ENCODE assay signal across 21 cellular contexts in genomic region chr22:42763965-42764480, GRCh38. TPM values are rescaled to one million over a fixed set of nuclear protein-coding genes. Genes with fewer than 3 reads are reported as not detected.
"Had no signal": no experiment of that assay in that cellular context is flagged by ENCODE, and none has a peak within 500 bp of the region (broad histone marks: within the 10 kb centered on the region; RNA-seq: fewer than 3 reads in every experiment).

No MANE protein-coding gene starts in this region.

- H3K79me2 ChIP-seq: hepatocyte had no signal

- H3K27ac ChIP-seq: colonic mucosa, esophagus squamous epithelium, hepatocyte, neutrophil, right atrium auricular region, sigmoid colon, skin epidermis, thyroid gland had no signal

- ATAC-seq: left colon; left ventricle myocardium superior; naive thymus-derived CD4-positive, alpha-beta T cell had no signal

- H3K4me1 ChIP-seq: colonic mucosa, sigmoid colon had no signal

- H3K4me3 ChIP-seq: colonic mucosa, esophagus squamous epithelium, hepatocyte, lung, right atrium auricular region, sigmoid colon, skin epidermis, thyroid gland had no signal

- H2AFZ ChIP-seq: hepatocyte had no signal

- H3K27me3 ChIP-seq: colonic mucosa, esophagus squamous epithelium, hepatocyte, neutrophil, right atrium auricular region, sigmoid colon, thyroid gland had no signal

- H3K4me2 ChIP-seq: hepatocyte had no signal

- H3K36me3 ChIP-seq: colonic mucosa, esophagus squamous epithelium, neutrophil, right atrium auricular region, sigmoid colon, thyroid gland had no signal

- DNase-seq: colonic mucosa; dermis blood vessel endothelial cell; esophagus squamous epithelium; foreskin fibroblast; kidney; left colon; left ventricle myocardium superior; mesenchymal stem cell; naive thymus-derived CD4-positive, alpha-beta T cell; nephron progenitor cell; sigmoid colon; stimulated activated CD4-positive, alpha-beta T cell treated with anti-CD3 and anti-CD28 coated beads, Interleukin-2, amount 100 ng/mL, for 24 hours; stimulated activated CD4-positive, alpha-beta T cell treated with anti-CD3 and anti-CD28 coated beads, Interleukin-4, amount 100 ng/mL, for 4 hours; stimulated activated naive CD4-positive, alpha-beta T cell; thyroid gland had no signal

- H3K9me3 ChIP-seq: colonic mucosa, esophagus squamous epithelium, neutrophil, right atrium auricular region, sigmoid colon, thyroid gland had no signal

- FAIRE-seq: kidney, urothelium cell line had no signal

RNA-seq across cellular contexts. Expression of gene A4GALT, which starts 43.4 kb away (rescaled TPM):
- total RNA-seq: naive thymus-derived CD4-positive, alpha-beta T cell had no signal
- polyA plus RNA-seq: naive thymus-derived CD4-positive, alpha-beta T cell had no signal
